ENCODE assay signal across 17 cellular contexts in the genomic region with DNA sequence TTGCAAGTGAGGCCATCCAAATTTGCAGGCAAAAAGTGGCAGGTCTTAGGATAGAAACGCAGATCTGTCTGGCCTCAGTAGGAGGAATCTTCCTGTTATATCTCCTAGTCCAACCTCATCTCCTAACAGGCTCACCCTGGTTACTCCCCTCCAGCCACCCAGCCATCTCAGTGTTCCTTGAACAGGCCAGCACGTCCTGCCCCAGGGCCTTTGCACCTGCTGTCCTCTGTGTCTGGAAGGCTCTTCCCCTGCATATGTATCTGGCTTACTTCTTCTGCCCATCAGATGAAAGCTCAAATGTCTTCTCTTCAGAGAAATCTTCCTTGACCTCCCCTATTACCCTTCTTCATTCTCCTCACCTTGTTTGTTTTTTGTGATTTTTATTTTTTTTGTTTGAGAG.
DNase-seq lines count a peak whose midpoint lies in the region; ATAC-seq, FAIRE-seq and TF ChIP-seq lines count a peak whose summit lies in the region.
"Had no signal": no experiment of that assay in that cellular context is flagged by ENCODE, and none has a peak within 500 bp of the region (broad histone marks: within the 10 kb centered on the region; RNA-seq: fewer than 3 reads in every experiment).

No MANE protein-coding gene starts in this region.

- H3K27me3 Mint-ChIP-seq in glutamatergic neuron (ENCODE audit: unreplicated experiment) = peaks cover 16% of the 10 kb centered on the region
- H3K27me3 Mint-ChIP-seq in T-helper 2 cell treated with Interferon-gamma antibody and Interleukin-4, amounts not matched to agents 5 μg/mL and 100 μg/mL, for 36 hours (ENCODE audit: low read depth) = no peaks in the 10 kb centered on the region

- peaks cover 8% of the 10 kb centered on the region for H3K9me3 Mint-ChIP-seq in glutamatergic neuron (ENCODE audit: unreplicated experiment)
- H3K9me3 Mint-ChIP-seq in stimulated activated effector memory CD8-positive, alpha-beta T cell treated with anti-CD3 and anti-CD28 coated beads, Interleukin-12 subunit alpha, Interleukin-12 subunit beta, amount 100 ng/mL, for 72 hours = no peaks in the 10 kb centered on the region
- H3K9me3 Mint-ChIP-seq in T-helper 2 cell treated with Interferon-gamma antibody and Interleukin-4, amounts not matched to agents 5 μg/mL and 100 μg/mL, for 36 hours = no peaks in the 10 kb centered on the region
- H3K9me3 Mint-ChIP-seq: CD8-positive, alpha-beta memory T cell had no signal

- H3K27ac Mint-ChIP-seq in glutamatergic neuron (ENCODE audit: unreplicated experiment) = no peak overlapping the region
- peak overlapping the region; percentile 27 for H3K27ac Mint-ChIP-seq in stimulated activated effector memory CD8-positive, alpha-beta T cell treated with anti-CD3 and anti-CD28 coated beads, Interleukin-12 subunit alpha, Interleukin-12 subunit beta, amount 100 ng/mL, for 72 hours
- H3K27ac Mint-ChIP-seq in T-helper 2 cell treated with Interferon-gamma antibody and Interleukin-4, amounts not matched to agents 5 μg/mL and 100 μg/mL, for 36 hours = no peak overlapping the region
- H3K27ac Mint-ChIP-seq: CD8-positive, alpha-beta memory T cell had no signal

- CTCF ChIA-PET in K562 (lab: Yijun Ruan, JAX; ENCODE audit: low intra/inter-chr PET ratio) = no interaction called here

- no peak overlapping the region for H2AFZ ChIP-seq in K562 (ENCODE audit: low read depth, low read length)

- no peak overlapping the region for H3K9ac ChIP-seq in K562 (ENCODE audit: insufficient read depth in 1 of 2, low read depth in 2 of 2, low read length in 2 of 2)
- H3K9ac ChIP-seq: BLaER1 had no signal

- no peak for ATAC-seq in K562
- ATAC-seq in stimulated activated effector memory CD8-positive, alpha-beta T cell treated with anti-CD3 and anti-CD28 coated beads, Interleukin-12 subunit alpha, Interleukin-12 subunit beta, amount 100 ng/mL, for 72 hours = no peak
- ATAC-seq: HCT116 had no signal

- H3K27me3 ChIP-seq in K562 (ENCODE audit: control insufficient read depth in 2 of 2, insufficient read depth in 2 of 2, low read length in 2 of 2) = peaks cover 5 to 28% of the 10 kb centered on the region in 2 experiments; a peak in 3 of 5 replicates
- H3K27me3 ChIP-seq: BLaER1 had no signal

- no peaks in the 10 kb centered on the region; the same call in 1 of the 2 replicates for H4K20me1 ChIP-seq in K562 (replicated peaks; ENCODE audit: control insufficient read depth, insufficient read depth, low read length)
- H4K20me1 ChIP-seq: BLaER1 had no signal

- H3K9me1 ChIP-seq in K562 (ENCODE audit: control insufficient read depth, insufficient read depth, low read length) = no peaks in the 10 kb centered on the region

- no peak for TF ChIP-seq EP300 in K562 (IDR thresholded peaks at IDR 0.05; ENCODE audit: low read length)

- TF ChIP-seq POLR2A in K562 (conservative IDR thresholded peaks at IDR 0.05) = no peak

- 0% methylated on average over 2 of the region's 2 CpGs for WGBS in K562 (ENCODE audit: insufficient coverage, low coverage, missing lambda C conversion rate)

- peak; percentile 7 for DNase-seq in activated CD8-positive, alpha-beta memory T cell treated with anti-CD3 and anti-CD28 coated beads for 24 hours
- DNase-seq in activated CD8-positive, alpha-beta memory T cell treated with anti-CD3 and anti-CD28 coated beads, Interleukin-2, amount 50 U/mL, for 48 hours = no peak
- DNase-seq in K562 (ENCODE audit: extremely low read depth in 1 of 4, low spot score in 3 of 4) = no peak
- no peak for DNase-seq in glutamatergic neuron
- no peak for DNase-seq in stimulated activated effector memory CD8-positive, alpha-beta T cell treated with anti-CD3 and anti-CD28 coated beads, Interleukin-12 subunit alpha, Interleukin-12 subunit beta, amount 100 ng/mL, for 72 hours (ENCODE audit: low spot score in 2 of 2)
- no peak for DNase-seq in KBM-7
- DNase-seq in frontal cortex (ENCODE audit: low spot score in 2 of 2) = no peak
- DNase-seq in T-helper 2 cell treated with Interferon-gamma antibody and Interleukin-4, amounts not matched to agents 5 μg/mL and 100 μg/mL, for 36 hours (ENCODE audit: low spot score) = no peak
- DNase-seq: 8988T; AML-193; Caco-2; CD8-positive, alpha-beta memory T cell; GDM1 had no signal

- intact Hi-C loops in K562 (cut with micrococcal nuclease) = no loop called here

- H3K4me1 ChIP-seq in K562 (replicated peaks in 1 of 2; ENCODE audit: control insufficient read depth in 2 of 2, insufficient read depth in 2 of 2, low read length in 2 of 2) = no peaks in the 10 kb centered on the region
- H3K4me1 ChIP-seq: BLaER1, Caco-2 had no signal

- peaks cover 30% of the 10 kb centered on the region for H3K4me1 Mint-ChIP-seq in glutamatergic neuron (ENCODE audit: low read depth, unreplicated experiment)
- peaks cover 6% of the 10 kb centered on the region for H3K4me1 Mint-ChIP-seq in stimulated activated effector memory CD8-positive, alpha-beta T cell treated with anti-CD3 and anti-CD28 coated beads, Interleukin-12 subunit alpha, Interleukin-12 subunit beta, amount 100 ng/mL, for 72 hours
- H3K4me1 Mint-ChIP-seq in T-helper 2 cell treated with Interferon-gamma antibody and Interleukin-4, amounts not matched to agents 5 μg/mL and 100 μg/mL, for 36 hours (ENCODE audit: low read depth) = no peaks in the 10 kb centered on the region
- H3K4me1 Mint-ChIP-seq: CD8-positive, alpha-beta memory T cell had no signal

- no TSS peak for BruUV-seq in K562 (replicated peaks; lab: Mats Ljungman, UMichigan)

- TF ChIP-seq CTCF in K562 (IDR thresholded peaks at IDR 0.05 in 2 of 3, conservative IDR thresholded peaks at IDR 0.05 in 1 of 3; ENCODE audit: insufficient read depth in 2 of 3, low read depth in 1 of 3, low read length in 3 of 3) (no peak), glutamatergic neuron (IDR thresholded peaks at IDR 0.05; ENCODE audit: partially characterized antibody, unreplicated experiment) (no peak)

- H3K27ac ChIP-seq in K562 (ENCODE audit: extremely low read depth, low read depth, low read length) = no peak overlapping the region
- H3K27ac ChIP-seq: BLaER1 had no signal

- H3K4me2 ChIP-seq in K562 (ENCODE audit: insufficient read depth, low read length) = no peak overlapping the region
- H3K4me2 ChIP-seq: BLaER1 had no signal

- no peaks in the 10 kb centered on the region for H3K9me3 ChIP-seq in K562 (replicated peaks; ENCODE audit: control insufficient read depth, insufficient read depth, low read depth, low read length)
- H3K9me3 ChIP-seq: BLaER1, Caco-2 had no signal

- POLR2A ChIA-PET in K562 (lab: Yijun Ruan, JAX) = no interaction called here

- H3K4me3 ChIP-seq in K562 = no peak overlapping the region
- H3K4me3 ChIP-seq: BLaER1 had no signal

- no peak for TF ChIP-seq RAD21 in K562 (CRISPR knock-in tag; conservative IDR thresholded peaks at IDR 0.05 in 1 of 2, IDR thresholded peaks at IDR 0.05 in 1 of 2)

- in situ Hi-C loops in K562 (cut with MboI) (no loop called here), KBM-7 (cut with MboI; ENCODE audit: low pct_unique_long_range_greater_than_20kb, low sequenced_read_pairs) (loop anchor here (25.0 kb wide), 1 partner anchor 123 kb away; no protein-coding TSS in a partner anchor)

- H3K36me3 ChIP-seq in K562 (ENCODE audit: control insufficient read depth, insufficient read depth, low read length) = no peaks in the 10 kb centered on the region
- H3K36me3 ChIP-seq: BLaER1 had no signal

- H3K36me3 Mint-ChIP-seq in glutamatergic neuron (ENCODE audit: unreplicated experiment) = no peaks in the 10 kb centered on the region
- H3K36me3 Mint-ChIP-seq in stimulated activated effector memory CD8-positive, alpha-beta T cell treated with anti-CD3 and anti-CD28 coated beads, Interleukin-12 subunit alpha, Interleukin-12 subunit beta, amount 100 ng/mL, for 72 hours = peaks cover 6% of the 10 kb centered on the region
- H3K36me3 Mint-ChIP-seq in T-helper 2 cell treated with Interferon-gamma antibody and Interleukin-4, amounts not matched to agents 5 μg/mL and 100 μg/mL, for 36 hours (ENCODE audit: low read depth) = no peaks in the 10 kb centered on the region
- H3K36me3 Mint-ChIP-seq: CD8-positive, alpha-beta memory T cell had no signal

- no peaks in the 10 kb centered on the region for H3K79me2 ChIP-seq in K562 (ENCODE audit: control insufficient read depth, insufficient read depth, low read length)

- FAIRE-seq in K562 (lab: Jason Lieb, UNC) (no peak), frontal cortex (lab: Jason Lieb, UNC) (no peak)
- FAIRE-seq: GM12892, GM19239 had no signal

- peak overlapping the region; percentile 52 for H3K4me3 Mint-ChIP-seq in glutamatergic neuron (ENCODE audit: unreplicated experiment)
- H3K4me3 Mint-ChIP-seq in stimulated activated effector memory CD8-positive, alpha-beta T cell treated with anti-CD3 and anti-CD28 coated beads, Interleukin-12 subunit alpha, Interleukin-12 subunit beta, amount 100 ng/mL, for 72 hours = no peak overlapping the region
- H3K4me3 Mint-ChIP-seq in T-helper 2 cell treated with Interferon-gamma antibody and Interleukin-4, amounts not matched to agents 5 μg/mL and 100 μg/mL, for 36 hours = no peak overlapping the region
- H3K4me3 Mint-ChIP-seq: CD8-positive, alpha-beta memory T cell had no signal

TF ChIP-seq in K562, 482 proteins besides CTCF, POLR2A, EP300 and RAD21 (continues in another document):
- TF ChIP-seq, protein P1, sequence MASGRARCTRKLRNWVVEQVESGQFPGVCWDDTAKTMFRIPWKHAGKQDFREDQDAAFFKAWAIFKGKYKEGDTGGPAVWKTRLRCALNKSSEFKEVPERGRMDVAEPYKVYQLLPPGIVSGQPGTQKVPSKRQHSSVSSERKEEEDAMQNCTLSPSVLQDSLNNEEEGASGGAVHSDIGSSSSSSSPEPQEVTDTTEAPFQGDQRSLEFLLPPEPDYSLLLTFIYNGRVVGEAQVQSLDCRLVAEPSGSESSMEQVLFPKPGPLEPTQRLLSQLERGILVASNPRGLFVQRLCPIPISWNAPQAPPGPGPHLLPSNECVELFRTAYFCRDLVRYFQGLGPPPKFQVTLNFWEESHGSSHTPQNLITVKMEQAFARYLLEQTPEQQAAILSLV (tag; IDR thresholded peaks at IDR 0.05) = no peak
